Comparison of ENCODE assay signal across 1 cellular context in the genomic region with DNA sequence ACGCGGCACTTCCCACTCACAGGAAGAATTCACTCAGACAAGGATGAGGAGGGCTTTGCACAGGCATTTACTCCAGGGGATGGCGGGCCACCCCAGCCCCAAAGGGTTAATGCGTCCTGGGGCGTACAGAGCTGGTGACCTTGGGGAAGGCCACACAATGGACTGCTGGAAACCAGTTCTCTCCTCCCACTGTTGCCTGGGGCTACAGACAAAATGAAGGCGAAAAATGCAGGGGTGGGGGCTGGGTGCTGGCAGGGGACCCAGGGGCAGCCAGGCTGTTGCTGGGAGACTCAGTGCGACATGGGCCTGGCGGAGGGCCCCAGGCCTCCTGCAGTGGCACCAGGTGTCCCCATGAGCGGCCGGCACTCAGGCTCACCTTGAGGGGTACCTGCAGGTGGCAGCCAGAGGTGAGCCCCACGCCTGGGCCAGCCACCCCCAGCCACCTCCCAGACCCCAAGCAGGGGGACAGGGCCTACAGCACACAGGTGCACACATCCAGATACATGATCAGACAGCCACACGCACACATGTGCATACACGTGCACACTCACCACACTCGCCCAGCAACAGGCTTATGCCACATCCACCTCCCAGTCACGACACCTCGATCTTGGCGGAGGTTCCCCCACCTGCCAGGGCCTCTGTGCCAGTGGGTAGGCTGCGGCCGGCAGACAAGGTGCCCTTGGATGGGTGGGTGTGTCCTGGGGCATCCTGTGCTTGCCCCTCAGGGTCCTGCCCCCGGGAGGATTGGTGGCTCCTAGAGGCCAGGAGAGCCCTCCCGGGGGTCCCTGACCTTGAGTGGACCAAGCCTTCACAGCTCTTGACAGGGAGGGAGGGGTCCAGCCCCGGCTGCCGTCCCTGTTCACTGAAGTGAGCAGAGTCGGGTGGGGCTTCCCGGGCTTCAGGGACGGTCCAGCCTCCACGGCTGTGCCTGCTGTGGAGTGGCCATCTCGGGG.
TF ChIP-seq lines count a peak whose summit lies in the region.

No MANE protein-coding gene starts in this region.

TF ChIP-seq in HepG2, 621 proteins besides CTCF, POLR2A, EP300 and RAD21 (continued from another document and continues in another):
- TF ChIP-seq, protein P1, sequence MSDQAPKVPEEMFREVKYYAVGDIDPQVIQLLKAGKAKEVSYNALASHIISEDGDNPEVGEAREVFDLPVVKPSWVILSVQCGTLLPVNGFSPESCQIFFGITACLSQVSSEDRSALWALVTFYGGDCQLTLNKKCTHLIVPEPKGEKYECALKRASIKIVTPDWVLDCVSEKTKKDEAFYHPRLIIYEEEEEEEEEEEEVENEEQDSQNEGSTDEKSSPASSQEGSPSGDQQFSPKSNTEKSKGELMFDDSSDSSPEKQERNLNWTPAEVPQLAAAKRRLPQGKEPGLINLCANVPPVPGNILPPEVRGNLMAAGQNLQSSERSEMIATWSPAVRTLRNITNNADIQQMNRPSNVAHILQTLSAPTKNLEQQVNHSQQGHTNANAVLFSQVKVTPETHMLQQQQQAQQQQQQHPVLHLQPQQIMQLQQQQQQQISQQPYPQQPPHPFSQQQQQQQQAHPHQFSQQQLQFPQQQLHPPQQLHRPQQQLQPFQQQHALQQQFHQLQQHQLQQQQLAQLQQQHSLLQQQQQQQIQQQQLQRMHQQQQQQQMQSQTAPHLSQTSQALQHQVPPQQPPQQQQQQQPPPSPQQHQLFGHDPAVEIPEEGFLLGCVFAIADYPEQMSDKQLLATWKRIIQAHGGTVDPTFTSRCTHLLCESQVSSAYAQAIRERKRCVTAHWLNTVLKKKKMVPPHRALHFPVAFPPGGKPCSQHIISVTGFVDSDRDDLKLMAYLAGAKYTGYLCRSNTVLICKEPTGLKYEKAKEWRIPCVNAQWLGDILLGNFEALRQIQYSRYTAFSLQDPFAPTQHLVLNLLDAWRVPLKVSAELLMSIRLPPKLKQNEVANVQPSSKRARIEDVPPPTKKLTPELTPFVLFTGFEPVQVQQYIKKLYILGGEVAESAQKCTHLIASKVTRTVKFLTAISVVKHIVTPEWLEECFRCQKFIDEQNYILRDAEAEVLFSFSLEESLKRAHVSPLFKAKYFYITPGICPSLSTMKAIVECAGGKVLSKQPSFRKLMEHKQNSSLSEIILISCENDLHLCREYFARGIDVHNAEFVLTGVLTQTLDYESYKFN (CRISPR knock-in tag; conservative IDR thresholded peaks at IDR 0.05), result peak; percentile 70
- TF ChIP-seq RFX1 (IDR thresholded peaks at IDR 0.05), result peak; percentile 62
- TF ChIP-seq GTF2F1 (IDR thresholded peaks at IDR 0.05; ENCODE audit: low read length), result no peak
- TF ChIP-seq HOXA5 (CRISPR knock-in tag; IDR thresholded peaks at IDR 0.05), result no peak
- TF ChIP-seq ZNF572 (CRISPR knock-in tag; IDR thresholded peaks at IDR 0.05), result no peak
- no peak for TF ChIP-seq ZNF547 (CRISPR knock-in tag; IDR thresholded peaks at IDR 0.05)
- no peak for TF ChIP-seq MTF1 (CRISPR knock-in tag; IDR thresholded peaks at IDR 0.05)
- TF ChIP-seq, protein P2, sequence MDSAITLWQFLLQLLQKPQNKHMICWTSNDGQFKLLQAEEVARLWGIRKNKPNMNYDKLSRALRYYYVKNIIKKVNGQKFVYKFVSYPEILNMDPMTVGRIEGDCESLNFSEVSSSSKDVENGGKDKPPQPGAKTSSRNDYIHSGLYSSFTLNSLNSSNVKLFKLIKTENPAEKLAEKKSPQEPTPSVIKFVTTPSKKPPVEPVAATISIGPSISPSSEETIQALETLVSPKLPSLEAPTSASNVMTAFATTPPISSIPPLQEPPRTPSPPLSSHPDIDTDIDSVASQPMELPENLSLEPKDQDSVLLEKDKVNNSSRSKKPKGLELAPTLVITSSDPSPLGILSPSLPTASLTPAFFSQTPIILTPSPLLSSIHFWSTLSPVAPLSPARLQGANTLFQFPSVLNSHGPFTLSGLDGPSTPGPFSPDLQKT (CRISPR knock-in tag; IDR thresholded peaks at IDR 0.05; ENCODE audit: borderline replicate concordance), result no peak
- 0 out of 2 replicates have a peak, but pooled peaks have one; percentile 7 for TF ChIP-seq MIER2 (CRISPR knock-in tag; IDR thresholded peaks at IDR 0.05)
- TF ChIP-seq ZFP90 (CRISPR knock-in tag; IDR thresholded peaks at IDR 0.05; ENCODE audit: borderline replicate concordance), result no peak
- TF ChIP-seq ASH2L (IDR thresholded peaks at IDR 0.05; ENCODE audit: insufficient read length, low read depth, low read length), result peak; percentile 53
- TF ChIP-seq, protein P3, sequence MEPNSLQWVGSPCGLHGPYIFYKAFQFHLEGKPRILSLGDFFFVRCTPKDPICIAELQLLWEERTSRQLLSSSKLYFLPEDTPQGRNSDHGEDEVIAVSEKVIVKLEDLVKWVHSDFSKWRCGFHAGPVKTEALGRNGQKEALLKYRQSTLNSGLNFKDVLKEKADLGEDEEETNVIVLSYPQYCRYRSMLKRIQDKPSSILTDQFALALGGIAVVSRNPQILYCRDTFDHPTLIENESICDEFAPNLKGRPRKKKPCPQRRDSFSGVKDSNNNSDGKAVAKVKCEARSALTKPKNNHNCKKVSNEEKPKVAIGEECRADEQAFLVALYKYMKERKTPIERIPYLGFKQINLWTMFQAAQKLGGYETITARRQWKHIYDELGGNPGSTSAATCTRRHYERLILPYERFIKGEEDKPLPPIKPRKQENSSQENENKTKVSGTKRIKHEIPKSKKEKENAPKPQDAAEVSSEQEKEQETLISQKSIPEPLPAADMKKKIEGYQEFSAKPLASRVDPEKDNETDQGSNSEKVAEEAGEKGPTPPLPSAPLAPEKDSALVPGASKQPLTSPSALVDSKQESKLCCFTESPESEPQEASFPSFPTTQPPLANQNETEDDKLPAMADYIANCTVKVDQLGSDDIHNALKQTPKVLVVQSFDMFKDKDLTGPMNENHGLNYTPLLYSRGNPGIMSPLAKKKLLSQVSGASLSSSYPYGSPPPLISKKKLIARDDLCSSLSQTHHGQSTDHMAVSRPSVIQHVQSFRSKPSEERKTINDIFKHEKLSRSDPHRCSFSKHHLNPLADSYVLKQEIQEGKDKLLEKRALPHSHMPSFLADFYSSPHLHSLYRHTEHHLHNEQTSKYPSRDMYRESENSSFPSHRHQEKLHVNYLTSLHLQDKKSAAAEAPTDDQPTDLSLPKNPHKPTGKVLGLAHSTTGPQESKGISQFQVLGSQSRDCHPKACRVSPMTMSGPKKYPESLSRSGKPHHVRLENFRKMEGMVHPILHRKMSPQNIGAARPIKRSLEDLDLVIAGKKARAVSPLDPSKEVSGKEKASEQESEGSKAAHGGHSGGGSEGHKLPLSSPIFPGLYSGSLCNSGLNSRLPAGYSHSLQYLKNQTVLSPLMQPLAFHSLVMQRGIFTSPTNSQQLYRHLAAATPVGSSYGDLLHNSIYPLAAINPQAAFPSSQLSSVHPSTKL (CRISPR knock-in tag; IDR thresholded peaks at IDR 0.05), result peak; percentile 15; the same call in 1 of the 2 replicates
- no peak for TF ChIP-seq ZNF775 (CRISPR knock-in tag; IDR thresholded peaks at IDR 0.05; ENCODE audit: borderline replicate concordance)
- 0 out of 2 replicates have a peak, but pooled peaks have one; percentile 53 for TF ChIP-seq KDM5B (CRISPR knock-in tag; IDR thresholded peaks at IDR 0.05; ENCODE audit: borderline replicate concordance)
- peak; percentile 79; the same call in 1 of the 2 replicates for TF ChIP-seq HNRNPL (IDR thresholded peaks at IDR 0.05; ENCODE audit: low read depth, low read length)
- TF ChIP-seq, protein P4, sequence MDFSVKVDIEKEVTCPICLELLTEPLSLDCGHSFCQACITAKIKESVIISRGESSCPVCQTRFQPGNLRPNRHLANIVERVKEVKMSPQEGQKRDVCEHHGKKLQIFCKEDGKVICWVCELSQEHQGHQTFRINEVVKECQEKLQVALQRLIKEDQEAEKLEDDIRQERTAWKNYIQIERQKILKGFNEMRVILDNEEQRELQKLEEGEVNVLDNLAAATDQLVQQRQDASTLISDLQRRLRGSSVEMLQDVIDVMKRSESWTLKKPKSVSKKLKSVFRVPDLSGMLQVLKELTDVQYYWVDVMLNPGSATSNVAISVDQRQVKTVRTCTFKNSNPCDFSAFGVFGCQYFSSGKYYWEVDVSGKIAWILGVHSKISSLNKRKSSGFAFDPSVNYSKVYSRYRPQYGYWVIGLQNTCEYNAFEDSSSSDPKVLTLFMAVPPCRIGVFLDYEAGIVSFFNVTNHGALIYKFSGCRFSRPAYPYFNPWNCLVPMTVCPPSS (IDR thresholded peaks at IDR 0.05), result no peak
- TF ChIP-seq FOXA1 (IDR thresholded peaks at IDR 0.05), result no peak
- TF ChIP-seq FOXA1 (CRISPR knock-in tag; IDR thresholded peaks at IDR 0.05), result no peak
- 0 out of 2 replicates have a peak, but pooled peaks have one; percentile 11 for TF ChIP-seq ZFX (CRISPR knock-in tag; IDR thresholded peaks at IDR 0.05; ENCODE audit: low read depth)
- 0 out of 2 replicates have a peak, but pooled peaks have one; percentile 39 for TF ChIP-seq ZNF644 (CRISPR knock-in tag; IDR thresholded peaks at IDR 0.05; ENCODE audit: low read depth)
- peak; percentile 56; the same call in 1 of the 2 replicates for TF ChIP-seq ZBTB38 (CRISPR knock-in tag; IDR thresholded peaks at IDR 0.05)
- TF ChIP-seq, protein P5, sequence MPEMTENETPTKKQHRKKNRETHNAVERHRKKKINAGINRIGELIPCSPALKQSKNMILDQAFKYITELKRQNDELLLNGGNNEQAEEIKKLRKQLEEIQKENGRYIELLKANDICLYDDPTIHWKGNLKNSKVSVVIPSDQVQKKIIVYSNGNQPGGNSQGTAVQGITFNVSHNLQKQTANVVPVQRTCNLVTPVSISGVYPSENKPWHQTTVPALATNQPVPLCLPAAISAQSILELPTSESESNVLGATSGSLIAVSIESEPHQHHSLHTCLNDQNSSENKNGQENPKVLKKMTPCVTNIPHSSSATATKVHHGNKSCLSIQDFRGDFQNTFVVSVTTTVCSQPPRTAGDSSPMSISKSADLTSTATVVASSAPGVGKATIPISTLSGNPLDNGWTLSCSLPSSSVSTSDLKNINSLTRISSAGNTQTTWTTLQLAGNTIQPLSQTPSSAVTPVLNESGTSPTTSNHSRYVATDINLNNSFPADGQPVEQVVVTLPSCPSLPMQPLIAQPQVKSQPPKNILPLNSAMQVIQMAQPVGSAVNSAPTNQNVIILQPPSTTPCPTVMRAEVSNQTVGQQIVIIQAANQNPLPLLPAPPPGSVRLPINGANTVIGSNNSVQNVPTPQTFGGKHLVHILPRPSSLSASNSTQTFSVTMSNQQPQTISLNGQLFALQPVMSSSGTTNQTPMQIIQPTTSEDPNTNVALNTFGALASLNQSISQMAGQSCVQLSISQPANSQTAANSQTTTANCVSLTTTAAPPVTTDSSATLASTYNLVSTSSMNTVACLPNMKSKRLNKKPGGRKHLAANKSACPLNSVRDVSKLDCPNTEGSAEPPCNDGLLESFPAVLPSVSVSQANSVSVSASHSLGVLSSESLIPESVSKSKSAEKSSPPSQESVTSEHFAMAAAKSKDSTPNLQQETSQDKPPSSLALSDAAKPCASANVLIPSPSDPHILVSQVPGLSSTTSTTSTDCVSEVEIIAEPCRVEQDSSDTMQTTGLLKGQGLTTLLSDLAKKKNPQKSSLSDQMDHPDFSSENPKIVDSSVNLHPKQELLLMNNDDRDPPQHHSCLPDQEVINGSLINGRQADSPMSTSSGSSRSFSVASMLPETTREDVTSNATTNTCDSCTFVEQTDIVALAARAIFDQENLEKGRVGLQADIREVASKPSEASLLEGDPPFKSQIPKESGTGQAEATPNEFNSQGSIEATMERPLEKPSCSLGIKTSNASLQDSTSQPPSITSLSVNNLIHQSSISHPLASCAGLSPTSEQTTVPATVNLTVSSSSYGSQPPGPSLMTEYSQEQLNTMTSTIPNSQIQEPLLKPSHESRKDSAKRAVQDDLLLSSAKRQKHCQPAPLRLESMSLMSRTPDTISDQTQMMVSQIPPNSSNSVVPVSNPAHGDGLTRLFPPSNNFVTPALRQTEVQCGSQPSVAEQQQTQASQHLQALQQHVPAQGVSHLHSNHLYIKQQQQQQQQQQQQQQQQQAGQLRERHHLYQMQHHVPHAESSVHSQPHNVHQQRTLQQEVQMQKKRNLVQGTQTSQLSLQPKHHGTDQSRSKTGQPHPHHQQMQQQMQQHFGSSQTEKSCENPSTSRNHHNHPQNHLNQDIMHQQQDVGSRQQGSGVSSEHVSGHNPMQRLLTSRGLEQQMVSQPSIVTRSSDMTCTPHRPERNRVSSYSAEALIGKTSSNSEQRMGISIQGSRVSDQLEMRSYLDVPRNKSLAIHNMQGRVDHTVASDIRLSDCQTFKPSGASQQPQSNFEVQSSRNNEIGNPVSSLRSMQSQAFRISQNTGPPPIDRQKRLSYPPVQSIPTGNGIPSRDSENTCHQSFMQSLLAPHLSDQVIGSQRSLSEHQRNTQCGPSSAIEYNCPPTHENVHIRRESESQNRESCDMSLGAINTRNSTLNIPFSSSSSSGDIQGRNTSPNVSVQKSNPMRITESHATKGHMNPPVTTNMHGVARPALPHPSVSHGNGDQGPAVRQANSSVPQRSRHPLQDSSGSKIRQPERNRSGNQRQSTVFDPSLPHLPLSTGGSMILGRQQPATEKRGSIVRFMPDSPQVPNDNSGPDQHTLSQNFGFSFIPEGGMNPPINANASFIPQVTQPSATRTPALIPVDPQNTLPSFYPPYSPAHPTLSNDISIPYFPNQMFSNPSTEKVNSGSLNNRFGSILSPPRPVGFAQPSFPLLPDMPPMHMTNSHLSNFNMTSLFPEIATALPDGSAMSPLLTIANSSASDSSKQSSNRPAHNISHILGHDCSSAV (CRISPR knock-in tag; IDR thresholded peaks at IDR 0.05; ENCODE audit: borderline replicate concordance), result no peak
- TF ChIP-seq, protein P6, sequence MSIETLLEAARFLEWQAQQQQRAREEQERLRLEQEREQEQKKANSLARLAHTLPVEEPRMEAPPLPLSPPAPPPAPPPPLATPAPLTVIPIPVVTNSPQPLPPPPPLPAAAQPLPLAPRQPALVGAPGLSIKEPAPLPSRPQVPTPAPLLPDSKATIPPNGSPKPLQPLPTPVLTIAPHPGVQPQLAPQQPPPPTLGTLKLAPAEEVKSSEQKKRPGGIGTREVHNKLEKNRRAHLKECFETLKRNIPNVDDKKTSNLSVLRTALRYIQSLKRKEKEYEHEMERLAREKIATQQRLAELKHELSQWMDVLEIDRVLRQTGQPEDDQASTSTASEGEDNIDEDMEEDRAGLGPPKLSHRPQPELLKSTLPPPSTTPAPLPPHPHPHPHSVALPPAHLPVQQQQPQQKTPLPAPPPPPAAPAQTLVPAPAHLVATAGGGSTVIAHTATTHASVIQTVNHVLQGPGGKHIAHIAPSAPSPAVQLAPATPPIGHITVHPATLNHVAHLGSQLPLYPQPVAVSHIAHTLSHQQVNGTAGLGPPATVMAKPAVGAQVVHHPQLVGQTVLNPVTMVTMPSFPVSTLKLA (IDR thresholded peaks at IDR 0.05), result peak; percentile 63; the same call in 1 of the 2 replicates
- TF ChIP-seq, protein P7, sequence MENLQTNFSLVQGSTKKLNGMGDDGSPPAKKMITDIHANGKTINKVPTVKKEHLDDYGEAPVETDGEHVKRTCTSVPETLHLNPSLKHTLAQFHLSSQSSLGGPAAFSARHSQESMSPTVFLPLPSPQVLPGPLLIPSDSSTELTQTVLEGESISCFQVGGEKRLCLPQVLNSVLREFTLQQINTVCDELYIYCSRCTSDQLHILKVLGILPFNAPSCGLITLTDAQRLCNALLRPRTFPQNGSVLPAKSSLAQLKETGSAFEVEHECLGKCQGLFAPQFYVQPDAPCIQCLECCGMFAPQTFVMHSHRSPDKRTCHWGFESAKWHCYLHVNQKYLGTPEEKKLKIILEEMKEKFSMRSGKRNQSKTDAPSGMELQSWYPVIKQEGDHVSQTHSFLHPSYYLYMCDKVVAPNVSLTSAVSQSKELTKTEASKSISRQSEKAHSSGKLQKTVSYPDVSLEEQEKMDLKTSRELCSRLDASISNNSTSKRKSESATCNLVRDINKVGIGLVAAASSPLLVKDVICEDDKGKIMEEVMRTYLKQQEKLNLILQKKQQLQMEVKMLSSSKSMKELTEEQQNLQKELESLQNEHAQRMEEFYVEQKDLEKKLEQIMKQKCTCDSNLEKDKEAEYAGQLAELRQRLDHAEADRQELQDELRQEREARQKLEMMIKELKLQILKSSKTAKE (CRISPR knock-in tag; IDR thresholded peaks at IDR 0.05; ENCODE audit: borderline replicate concordance), result peak; percentile 32; the same call in 1 of the 2 replicates
